14 cellular contexts compared by ENCODE assay signal in the genomic region with DNA sequence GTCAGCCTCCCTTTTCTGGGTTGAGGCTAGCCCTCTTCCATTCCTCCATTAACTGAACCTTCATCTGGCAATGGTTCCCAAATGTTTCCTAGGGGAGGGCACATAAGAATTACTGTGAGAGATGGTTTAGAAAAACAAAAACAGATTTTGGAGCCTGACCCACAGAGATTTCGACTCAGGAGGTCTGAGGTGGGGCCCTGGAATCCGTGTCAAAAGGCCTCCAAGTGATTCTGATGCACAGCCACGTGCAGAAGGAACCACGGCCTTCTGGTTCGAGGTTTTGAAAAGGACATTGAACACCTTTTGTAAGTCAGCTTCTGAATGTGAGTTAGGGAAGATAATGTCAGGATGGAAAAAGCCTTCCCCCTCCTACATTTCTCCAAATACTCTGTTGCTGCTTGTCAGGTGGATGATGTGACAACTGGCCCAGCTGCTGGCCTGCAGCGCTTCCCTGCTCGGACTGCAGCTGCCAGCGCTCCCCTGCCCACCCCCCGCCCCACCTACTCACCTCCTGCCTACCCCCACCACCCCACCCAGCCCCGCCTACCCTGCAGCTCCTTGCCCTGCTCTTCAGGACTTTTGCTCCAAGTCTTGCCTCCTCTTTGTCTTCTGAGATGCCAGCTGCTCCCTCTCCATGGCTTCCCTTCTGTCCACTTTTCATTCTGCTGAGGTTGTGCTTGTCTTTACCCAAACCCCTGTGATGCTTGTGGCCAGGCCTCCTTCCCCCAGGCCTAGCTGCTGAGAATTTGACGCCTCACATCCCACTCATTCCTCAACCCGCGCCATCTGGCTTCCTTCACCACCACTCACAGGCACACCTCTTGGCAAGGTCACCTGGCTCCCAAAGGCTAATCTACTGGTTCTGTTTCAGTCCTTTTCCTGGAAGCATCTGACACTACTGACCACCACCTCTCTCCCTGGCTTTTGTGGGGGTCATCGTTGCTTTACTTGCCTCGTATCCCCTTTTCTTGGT. TPM values are rescaled to one million over a fixed set of nuclear protein-coding genes. Genes with fewer than 3 reads are reported as not detected.
DNase-seq lines count a peak whose midpoint lies in the region; ATAC-seq and TF ChIP-seq lines count a peak whose summit lies in the region.
"Had no signal": no experiment of that assay in that cellular context is flagged by ENCODE, and none has a peak within 500 bp of the region (broad histone marks: within the 10 kb centered on the region; RNA-seq: fewer than 3 reads in every experiment).

No MANE protein-coding gene starts in this region.

- TF ChIP-seq CTCF in vagina (IDR thresholded peaks at IDR 0.05), result no peak
- no peak for TF ChIP-seq CTCF in BE2C (IDR thresholded peaks at IDR 0.05; ENCODE audit: low read depth, low read length)

- H3K9me3 Mint-ChIP-seq in central memory CD8-positive, alpha-beta T cell, result no peaks in the 10 kb centered on the region

- no peak overlapping the region for H3K4me3 Mint-ChIP-seq in central memory CD8-positive, alpha-beta T cell
- H3K4me3 Mint-ChIP-seq: brain had no signal

- H3K27me3 ChIP-seq in vagina (no peaks in the 10 kb centered on the region), BE2C (no peaks in the 10 kb centered on the region)

- peaks cover 46% of the 10 kb centered on the region for H3K4me1 Mint-ChIP-seq in central memory CD8-positive, alpha-beta T cell

- H3K4me1 ChIP-seq in vagina, result peaks cover 18% of the 10 kb centered on the region
- peaks cover 11% of the 10 kb centered on the region for H3K4me1 ChIP-seq in BE2C

- ATAC-seq in central memory CD8-positive, alpha-beta T cell (replicated peaks; ENCODE audit: extremely low read depth, poor library complexity, severe bottlenecking), result no peak
- ATAC-seq in HG02571 (IDR thresholded peaks at IDR 0.05; ENCODE audit: unreplicated experiment), result no peak

- intact Hi-C loops in vagina (cut with DNase I), result no loop called here

- no peaks in the 10 kb centered on the region for H3K27me3 Mint-ChIP-seq in central memory CD8-positive, alpha-beta T cell

- no peak overlapping the region for H3K27ac ChIP-seq in vagina
- H3K27ac ChIP-seq: prostate gland had no signal

- H3K9me3 ChIP-seq in vagina (no peaks in the 10 kb centered on the region), BE2C (no peaks in the 10 kb centered on the region)
- H3K9me3 ChIP-seq: prostate gland had no signal

- peak overlapping the region; percentile 53 for H3K27ac Mint-ChIP-seq in central memory CD8-positive, alpha-beta T cell (ENCODE audit: low read depth)
- H3K27ac Mint-ChIP-seq: brain had no signal

- H3K36me3 ChIP-seq in vagina (no peaks in the 10 kb centered on the region), BE2C (no peaks in the 10 kb centered on the region)
- H3K36me3 ChIP-seq: prostate gland had no signal

- H3K36me3 Mint-ChIP-seq in central memory CD8-positive, alpha-beta T cell (ENCODE audit: insufficient read depth), result peaks cover 16% of the 10 kb centered on the region
- H3K36me3 Mint-ChIP-seq: brain had no signal

- TF ChIP-seq POLR2A in vagina (IDR thresholded peaks at IDR 0.05), result no peak

- H3K4me3 ChIP-seq in vagina (no peak overlapping the region), BE2C (ENCODE audit: low read depth, low read length) (no peak overlapping the region)
- H3K4me3 ChIP-seq: prostate gland had no signal

- DNase-seq in activated CD8-positive, alpha-beta memory T cell treated with anti-CD3 and anti-CD28 coated beads, Interleukin-2, amount 50 U/mL, for 48 hours, result peak; percentile 46
- no peak for DNase-seq in activated CD8-positive, alpha-beta memory T cell treated with anti-CD3 and anti-CD28 coated beads, Interleukin-2, amount 50 U/mL, for 4 hours
- DNase-seq in central memory CD8-positive, alpha-beta T cell (ENCODE audit: low spot score in 2 of 2), result no peak
- DNase-seq in myocyte (ENCODE audit: low read depth) (peak; percentile 56), vagina (ENCODE audit: extremely low spot score in 2 of 2) (peak; percentile 58 to 67), BE2C (no peak), NAMALWA (ENCODE audit: low spot score) (no peak)
- DNase-seq: GF-D8, H7, NCI-H748 treated with DMSO at 0.1 percent for 48 hours had no signal

RNA-seq across cellular contexts. Expression of a gene that starts 6.6 kb away (rescaled TPM):
- total RNA-seq in myocyte, result 5.1 and 9.7 TPM in 2 replicates
- polyA plus RNA-seq in myocyte (2012), result 18.9 TPM
- 24.6 TPM for total RNA-seq in vagina
- polyA plus RNA-seq in BE2C (2012; ENCODE audit: insufficient read depth, insufficient read length, low read depth), result 2.4 TPM

RNA-seq across cellular contexts. Expression of a gene that starts 55.1 kb away (rescaled TPM):
- not detected in 2 replicates for total RNA-seq in myocyte
- polyA plus RNA-seq in myocyte (2012), result not detected
- total RNA-seq in vagina, result 8.8 TPM
- polyA plus RNA-seq in BE2C (2012; ENCODE audit: insufficient read depth, insufficient read length, low read depth), result not detected
- total RNA-seq: H7, urinary bladder had no signal

Comparison
In these comparisons a context has a peak if more than half of its experiments do, and no peak if none do; other contexts are left out.
1. DNase-seq: peak in activated CD8-positive, alpha-beta memory T cell treated with anti-CD3 and anti-CD28 coated beads, Interleukin-2, amount 50 U/mL, for 48 hours (single experiment), myocyte (single experiment) and vagina (2 of 2); none in activated CD8-positive, alpha-beta memory T cell treated with anti-CD3 and anti-CD28 coated beads, Interleukin-2, amount 50 U/mL, for 4 hours (single experiment), central memory CD8-positive, alpha-beta T cell (0 of 2), BE2C (single experiment) and NAMALWA (single experiment).